ENCODE assay signal across 8 cellular contexts in the genomic region with DNA sequence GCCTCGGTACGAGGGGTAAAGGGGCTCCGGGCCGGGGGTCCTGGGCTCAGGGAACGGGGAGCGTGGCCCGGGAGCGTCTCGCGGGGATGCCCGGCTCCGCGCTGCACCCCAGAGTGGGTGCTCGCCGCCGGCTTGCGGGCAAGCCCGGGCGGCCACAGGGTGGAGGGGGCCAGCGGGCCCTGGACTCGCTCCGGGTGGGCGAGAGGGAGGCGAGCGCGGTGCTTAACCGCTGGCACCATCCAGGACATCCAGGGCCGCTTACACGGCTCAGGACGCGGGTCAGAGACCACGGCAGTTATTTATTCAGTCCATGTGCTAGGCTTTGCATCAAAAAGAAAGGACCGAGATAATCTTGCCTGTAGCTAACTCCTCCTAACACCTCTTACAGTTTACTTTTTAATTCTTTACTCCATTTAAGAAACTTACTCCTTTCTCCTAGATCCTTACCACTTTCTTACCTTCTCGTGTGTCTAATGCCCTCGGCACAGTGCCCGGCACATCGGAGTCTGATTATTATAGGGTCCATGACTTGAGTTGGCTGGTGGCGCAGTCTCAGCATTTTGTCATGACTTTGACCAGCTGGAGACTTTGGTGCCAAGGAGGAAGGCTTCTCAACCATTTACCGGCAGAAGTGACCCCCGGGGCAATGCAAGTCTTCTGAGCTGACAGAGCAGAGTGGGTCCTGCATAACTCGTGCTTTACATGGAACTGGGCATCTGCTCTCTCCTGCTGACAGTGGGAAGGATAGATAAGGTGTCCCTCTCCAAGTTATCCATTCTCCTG. TPM values are rescaled to one million over a fixed set of nuclear protein-coding genes. Genes with fewer than 3 reads are reported as not detected.
DNase-seq lines count a peak whose midpoint lies in the region; ATAC-seq, FAIRE-seq and TF ChIP-seq lines count a peak whose summit lies in the region.

No MANE protein-coding gene starts in this region.

- peaks cover 20% of the 10 kb centered on the region for H3K4me1 Mint-ChIP-seq in mesothelial cell of epicardium

- H3K4me3 ChIP-seq in coronary artery = peak overlapping the region; percentile 84

- TF ChIP-seq CTCF in coronary artery (IDR thresholded peaks at IDR 0.05) (no peak), mesothelial cell of epicardium (IDR thresholded peaks at IDR 0.05; ENCODE audit: unreplicated experiment) (no peak)

- peak overlapping the region; percentile 90 for H3K27ac Mint-ChIP-seq in mesothelial cell of epicardium

- peak; percentile 35 for ATAC-seq in GM21717 (IDR thresholded peaks at IDR 0.05; ENCODE audit: unreplicated experiment)

- H3K27me3 Mint-ChIP-seq in mesothelial cell of epicardium (ENCODE audit: low read depth) = no peaks in the 10 kb centered on the region

- no peaks in the 10 kb centered on the region for H3K9me3 Mint-ChIP-seq in mesothelial cell of epicardium

- DNase-seq in Daoy (ENCODE audit: low read depth) = peak; percentile 10
- DNase-seq in NCI-H526 treated with DMSO at 0.1 percent for 48 hours (lab: John Stamatoyannopoulos, UW) = peak; percentile 28
- DNase-seq in coronary artery (ENCODE audit: low spot score) = no peak
- DNase-seq in mesothelial cell of epicardium (ENCODE audit: low spot score in 2 of 2, unreplicated experiment in 2 of 2) = no peak
- DNase-seq in putamen (ENCODE audit: low spot score) = no peak
- DNase-seq in NCI-H1105 (lab: John Stamatoyannopoulos, UW) = no peak
- DNase-seq in RCC 7860 (ENCODE audit: low spot score) = no peak

- peaks cover 5% of the 10 kb centered on the region for H3K36me3 Mint-ChIP-seq in mesothelial cell of epicardium

- peak overlapping the region; percentile 86 for H3K4me3 Mint-ChIP-seq in mesothelial cell of epicardium

- no peak for FAIRE-seq in RCC 7860 (lab: Jason Lieb, UNC)

- peak overlapping the region; percentile 92 to 97 for H3K27ac ChIP-seq in coronary artery

RNA-seq across cellular contexts. Expression of a gene that starts 0.4 kb away (rescaled TPM):
- total RNA-seq in Daoy (2014; rRNA removed; shearing (Covaris generic)) = 3.7 and 7.0 TPM in 2 replicates
- total RNA-seq in mesothelial cell of epicardium = 41.4 to 45.1 TPM (median 42.2 TPM) in 3 replicates

Comparison
In these comparisons a context has a peak if more than half of its experiments do, and no peak if none do; other contexts are left out.
1. DNase-seq: peak in Daoy (single experiment) and NCI-H526 treated with DMSO at 0.1 percent for 48 hours (single experiment); none in coronary artery (single experiment), mesothelial cell of epicardium (0 of 2), putamen (single experiment), NCI-H1105 (single experiment) and RCC 7860 (single experiment).